ENCODE assay signal across 9 cellular contexts in the genomic region with DNA sequence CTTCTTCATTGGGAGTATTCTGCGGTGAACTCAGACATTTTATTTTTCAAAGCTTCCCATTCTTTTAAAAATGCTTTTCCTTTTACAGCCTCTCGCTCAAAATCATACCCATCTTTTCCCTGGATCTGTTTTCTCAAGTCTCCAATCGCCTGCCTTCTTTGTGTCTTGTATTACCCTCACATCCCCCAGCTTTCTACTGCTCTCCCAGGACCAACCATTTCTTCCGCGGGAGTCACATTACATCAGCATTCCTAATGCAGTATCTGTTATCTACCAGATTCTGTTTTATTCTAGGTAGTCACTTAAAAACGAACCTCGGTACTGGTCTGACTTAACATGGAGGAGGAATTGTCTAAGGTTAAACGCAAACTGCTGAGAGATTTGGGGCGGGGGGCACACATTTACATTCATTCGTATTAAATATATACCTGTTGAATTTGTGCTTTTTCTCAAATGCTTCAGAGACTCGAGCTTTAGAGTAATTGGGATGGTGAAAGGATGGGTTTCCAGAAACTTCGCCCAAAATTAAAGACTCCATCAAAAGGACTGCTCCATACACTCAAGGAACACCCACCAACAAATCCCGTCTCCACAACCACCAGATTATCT. TPM values are rescaled to one million over a fixed set of nuclear protein-coding genes. Genes with fewer than 3 reads are reported as not detected.
DNase-seq lines count a peak whose midpoint lies in the region; ATAC-seq and TF ChIP-seq lines count a peak whose summit lies in the region.
"Had no signal": no experiment of that assay in that cellular context is flagged by ENCODE, and none has a peak within 500 bp of the region (broad histone marks: within the 10 kb centered on the region; RNA-seq: fewer than 3 reads in every experiment).

No MANE protein-coding gene starts in this region.

- no peak for TF ChIP-seq CTCF in coronary artery (IDR thresholded peaks at IDR 0.05)

- peak overlapping the region; percentile 85 for H3K4me3 ChIP-seq in coronary artery

- no peaks in the 10 kb centered on the region for H3K36me3 Mint-ChIP-seq in activated CD4-positive, alpha-beta T cell treated with anti-CD3 and anti-CD28 coated beads for 36 hours (ENCODE audit: low read depth)

- H3K4me1 Mint-ChIP-seq in activated CD4-positive, alpha-beta T cell treated with anti-CD3 and anti-CD28 coated beads for 36 hours = peaks cover 6% of the 10 kb centered on the region
- H3K4me1 Mint-ChIP-seq: central memory CD8-positive, alpha-beta T cell had no signal

- no peak overlapping the region for H3K27ac Mint-ChIP-seq in activated CD4-positive, alpha-beta T cell treated with anti-CD3 and anti-CD28 coated beads for 36 hours

- no peak overlapping the region for H3K4me3 Mint-ChIP-seq in activated CD4-positive, alpha-beta T cell treated with anti-CD3 and anti-CD28 coated beads for 36 hours
- H3K4me3 Mint-ChIP-seq: central memory CD8-positive, alpha-beta T cell had no signal

- DNase-seq in DMS 273 treated with DMSO at 0.1 percent for 48 hours (lab: John Stamatoyannopoulos, UW) (peak; percentile 4), NCI-H1417 (lab: John Stamatoyannopoulos, UW) (peak; percentile 68 to 87 (median 78)), coronary artery (ENCODE audit: low spot score) (no peak), occipital lobe (lab: John Stamatoyannopoulos, UW) (peak; percentile 8), SKM-1 (lab: John Stamatoyannopoulos, UW; ENCODE audit: unreplicated experiment) (no peak)
- DNase-seq in activated CD4-positive, alpha-beta T cell treated with anti-CD3 and anti-CD28 coated beads for 36 hours = no peak

- ATAC-seq in GM19351 (IDR thresholded peaks at IDR 0.05; ENCODE audit: unreplicated experiment) (no peak), GM18502 (IDR thresholded peaks at IDR 0.05; ENCODE audit: poor library complexity, unreplicated experiment) (no peak)
- no peak for ATAC-seq in activated CD4-positive, alpha-beta T cell treated with anti-CD3 and anti-CD28 coated beads for 36 hours

- H3K27ac ChIP-seq in coronary artery = no peak overlapping the region

- intact Hi-C loops in activated CD4-positive, alpha-beta T cell treated with anti-CD3 and anti-CD28 coated beads for 36 hours (cut with DNase I, micrococcal nuclease) = loop anchor here in 1 of 2 experiments (2.0 kb wide), 1 partner anchor 39 kb away; no protein-coding TSS in a partner anchor

- POLR2A ChIA-PET in activated CD4-positive, alpha-beta T cell treated with anti-CD3 and anti-CD28 coated beads for 36 hours (lab: Charles Lee) = no interaction called here

- CTCF ChIA-PET in activated CD4-positive, alpha-beta T cell treated with anti-CD3 and anti-CD28 coated beads for 36 hours (lab: Charles Lee) = interaction anchor here (0.6 kb wide), 1 partner anchor 166 kb away, joined by 4 read pairs; no protein-coding TSS in a partner anchor

- peaks cover 46% of the 10 kb centered on the region for H3K27me3 Mint-ChIP-seq in activated CD4-positive, alpha-beta T cell treated with anti-CD3 and anti-CD28 coated beads for 36 hours

- H3K9me3 Mint-ChIP-seq in activated CD4-positive, alpha-beta T cell treated with anti-CD3 and anti-CD28 coated beads for 36 hours (ENCODE audit: low read depth) = no peaks in the 10 kb centered on the region
- H3K9me3 Mint-ChIP-seq: central memory CD8-positive, alpha-beta T cell had no signal

RNA-seq across cellular contexts. Expression of a gene that starts 0.5 kb away (rescaled TPM):
- 839 TPM for total RNA-seq in occipital lobe
- 1 to 10 TPM; 1.5 to 1.7 TPM for total RNA-seq in activated CD4-positive, alpha-beta T cell treated with anti-CD3 and anti-CD28 coated beads for 36 hours

RNA-seq across cellular contexts. Expression of a gene that starts 41.9 kb away (rescaled TPM):
- 78.5 TPM for total RNA-seq in occipital lobe
- total RNA-seq in activated CD4-positive, alpha-beta T cell treated with anti-CD3 and anti-CD28 coated beads for 36 hours = 1 to 10 TPM; 1.3 to 1.5 TPM

Comparison
In these comparisons a context has a peak if more than half of its experiments do, and no peak if none do; other contexts are left out.
1. DNase-seq: peak in DMS 273 treated with DMSO at 0.1 percent for 48 hours (single experiment), NCI-H1417 (3 of 3) and occipital lobe (single experiment); none in coronary artery (single experiment), activated CD4-positive, alpha-beta T cell treated with anti-CD3 and anti-CD28 coated beads for 36 hours (single experiment) and SKM-1 (single experiment).
2. RNA of a gene that starts 0.5 kb away (total RNA-seq): 839 TPM in occipital lobe (single experiment); 1.5 to 1.7 TPM in activated CD4-positive, alpha-beta T cell treated with anti-CD3 and anti-CD28 coated beads for 36 hours; every median in the first group is over 100 times any median in the second.
3. RNA of a gene that starts 41.9 kb away (total RNA-seq): 78.5 TPM in occipital lobe (single experiment); 1.3 to 1.5 TPM in activated CD4-positive, alpha-beta T cell treated with anti-CD3 and anti-CD28 coated beads for 36 hours; every median in the first group is over 10 times any median in the second.